In the genomic region with DNA sequence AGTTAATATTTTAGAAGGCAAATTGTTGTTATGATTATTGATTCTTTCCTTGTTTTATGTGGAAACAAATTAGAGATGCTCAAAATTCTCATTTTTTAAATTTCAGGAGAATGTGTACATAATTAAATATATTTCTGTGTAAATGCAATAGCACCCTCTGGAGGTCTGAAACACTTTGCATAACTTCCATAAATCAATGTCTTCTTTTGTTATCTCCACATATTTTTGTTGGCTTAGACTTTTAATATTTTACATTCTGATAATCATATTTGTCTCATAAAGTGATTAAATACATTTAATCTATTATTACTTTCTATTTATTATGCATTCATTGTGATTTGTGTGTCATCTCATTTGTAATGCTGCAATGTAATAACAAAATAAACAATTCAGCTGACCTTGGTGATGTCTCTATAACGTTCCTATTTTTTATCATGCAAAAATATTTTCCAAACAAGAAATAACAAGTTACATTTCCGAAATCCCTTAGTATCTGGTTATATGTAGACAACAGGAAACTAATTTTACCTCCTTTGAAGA, we compare ENCODE assay signal across 1 cellular context.
A peak's percentile ranks its signal among the peaks of the same experiment; 100 is the strongest.
TF ChIP-seq lines count a peak whose summit lies in the region.

No MANE protein-coding gene starts in this region.

TF ChIP-seq in K562, 482 proteins besides CTCF, POLR2A, EP300 and RAD21 (continued from another document):
- TF ChIP-seq, protein P1, sequence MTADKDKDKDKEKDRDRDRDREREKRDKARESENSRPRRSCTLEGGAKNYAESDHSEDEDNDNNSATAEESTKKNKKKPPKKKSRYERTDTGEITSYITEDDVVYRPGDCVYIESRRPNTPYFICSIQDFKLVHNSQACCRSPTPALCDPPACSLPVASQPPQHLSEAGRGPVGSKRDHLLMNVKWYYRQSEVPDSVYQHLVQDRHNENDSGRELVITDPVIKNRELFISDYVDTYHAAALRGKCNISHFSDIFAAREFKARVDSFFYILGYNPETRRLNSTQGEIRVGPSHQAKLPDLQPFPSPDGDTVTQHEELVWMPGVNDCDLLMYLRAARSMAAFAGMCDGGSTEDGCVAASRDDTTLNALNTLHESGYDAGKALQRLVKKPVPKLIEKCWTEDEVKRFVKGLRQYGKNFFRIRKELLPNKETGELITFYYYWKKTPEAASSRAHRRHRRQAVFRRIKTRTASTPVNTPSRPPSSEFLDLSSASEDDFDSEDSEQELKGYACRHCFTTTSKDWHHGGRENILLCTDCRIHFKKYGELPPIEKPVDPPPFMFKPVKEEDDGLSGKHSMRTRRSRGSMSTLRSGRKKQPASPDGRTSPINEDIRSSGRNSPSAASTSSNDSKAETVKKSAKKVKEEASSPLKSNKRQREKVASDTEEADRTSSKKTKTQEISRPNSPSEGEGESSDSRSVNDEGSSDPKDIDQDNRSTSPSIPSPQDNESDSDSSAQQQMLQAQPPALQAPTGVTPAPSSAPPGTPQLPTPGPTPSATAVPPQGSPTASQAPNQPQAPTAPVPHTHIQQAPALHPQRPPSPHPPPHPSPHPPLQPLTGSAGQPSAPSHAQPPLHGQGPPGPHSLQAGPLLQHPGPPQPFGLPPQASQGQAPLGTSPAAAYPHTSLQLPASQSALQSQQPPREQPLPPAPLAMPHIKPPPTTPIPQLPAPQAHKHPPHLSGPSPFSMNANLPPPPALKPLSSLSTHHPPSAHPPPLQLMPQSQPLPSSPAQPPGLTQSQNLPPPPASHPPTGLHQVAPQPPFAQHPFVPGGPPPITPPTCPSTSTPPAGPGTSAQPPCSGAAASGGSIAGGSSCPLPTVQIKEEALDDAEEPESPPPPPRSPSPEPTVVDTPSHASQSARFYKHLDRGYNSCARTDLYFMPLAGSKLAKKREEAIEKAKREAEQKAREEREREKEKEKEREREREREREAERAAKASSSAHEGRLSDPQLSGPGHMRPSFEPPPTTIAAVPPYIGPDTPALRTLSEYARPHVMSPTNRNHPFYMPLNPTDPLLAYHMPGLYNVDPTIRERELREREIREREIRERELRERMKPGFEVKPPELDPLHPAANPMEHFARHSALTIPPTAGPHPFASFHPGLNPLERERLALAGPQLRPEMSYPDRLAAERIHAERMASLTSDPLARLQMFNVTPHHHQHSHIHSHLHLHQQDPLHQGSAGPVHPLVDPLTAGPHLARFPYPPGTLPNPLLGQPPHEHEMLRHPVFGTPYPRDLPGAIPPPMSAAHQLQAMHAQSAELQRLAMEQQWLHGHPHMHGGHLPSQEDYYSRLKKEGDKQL (CRISPR knock-in tag; IDR thresholded peaks at IDR 0.05; ENCODE audit: borderline replicate concordance), result no peak
- TF ChIP-seq ETS2 (tag; IDR thresholded peaks at IDR 0.05; ENCODE audit: borderline replicate concordance, poor library complexity, severe bottlenecking) (no peak), ZNF239 (CRISPR knock-in tag; IDR thresholded peaks at IDR 0.05) (no peak), MEIS2 (IDR thresholded peaks at IDR 0.05; ENCODE audit: partially characterized antibody) (peak; percentile 89), NCOA1 (IDR thresholded peaks at IDR 0.05; ENCODE audit: low read depth) (no peak), JUNB (CRISPR knock-in tag; conservative IDR thresholded peaks at IDR 0.05) (no peak), SMARCE1 (IDR thresholded peaks at IDR 0.05) (no peak), YBX1 (IDR thresholded peaks at IDR 0.05) (no peak), ASH1L (IDR thresholded peaks at IDR 0.05; ENCODE audit: borderline replicate concordance, low read depth, partially characterized antibody) (no peak)
- TF ChIP-seq, protein P2, sequence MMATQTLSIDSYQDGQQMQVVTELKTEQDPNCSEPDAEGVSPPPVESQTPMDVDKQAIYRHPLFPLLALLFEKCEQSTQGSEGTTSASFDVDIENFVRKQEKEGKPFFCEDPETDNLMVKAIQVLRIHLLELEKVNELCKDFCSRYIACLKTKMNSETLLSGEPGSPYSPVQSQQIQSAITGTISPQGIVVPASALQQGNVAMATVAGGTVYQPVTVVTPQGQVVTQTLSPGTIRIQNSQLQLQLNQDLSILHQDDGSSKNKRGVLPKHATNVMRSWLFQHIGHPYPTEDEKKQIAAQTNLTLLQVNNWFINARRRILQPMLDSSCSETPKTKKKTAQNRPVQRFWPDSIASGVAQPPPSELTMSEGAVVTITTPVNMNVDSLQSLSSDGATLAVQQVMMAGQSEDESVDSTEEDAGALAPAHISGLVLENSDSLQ (IDR thresholded peaks at IDR 0.05), result peak; percentile 87
- TF ChIP-seq, protein P3, sequence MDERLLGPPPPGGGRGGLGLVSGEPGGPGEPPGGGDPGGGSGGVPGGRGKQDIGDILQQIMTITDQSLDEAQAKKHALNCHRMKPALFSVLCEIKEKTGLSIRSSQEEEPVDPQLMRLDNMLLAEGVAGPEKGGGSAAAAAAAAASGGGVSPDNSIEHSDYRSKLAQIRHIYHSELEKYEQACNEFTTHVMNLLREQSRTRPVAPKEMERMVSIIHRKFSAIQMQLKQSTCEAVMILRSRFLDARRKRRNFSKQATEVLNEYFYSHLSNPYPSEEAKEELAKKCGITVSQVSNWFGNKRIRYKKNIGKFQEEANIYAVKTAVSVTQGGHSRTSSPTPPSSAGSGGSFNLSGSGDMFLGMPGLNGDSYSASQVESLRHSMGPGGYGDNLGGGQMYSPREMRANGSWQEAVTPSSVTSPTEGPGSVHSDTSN (CRISPR knock-in tag; IDR thresholded peaks at IDR 0.05; ENCODE audit: low read depth), result no peak
- TF ChIP-seq, protein P3 (tag; conservative IDR thresholded peaks at IDR 0.05; ENCODE audit: low read depth), result peak; percentile 91
TF ChIP-seq in K562: peak in this region for 4.
